ENCODE assay signal across 8 cellular contexts in genomic region chr1:56578963-56579875, GRCh38. TPM values are rescaled to one million over a fixed set of nuclear protein-coding genes. Genes with fewer than 3 reads are reported as not detected.
DNase-seq lines count a peak whose midpoint lies in the region; ATAC-seq and TF ChIP-seq lines count a peak whose summit lies in the region.

Gene PLPP3, minus strand, starts transcription at chr1:56579563. Its CDS starts 547 bp downstream, at chr1:56579016.

- intact Hi-C loops in uterus (cut with DNase I; ENCODE audit: low total_unique reads) = loop anchor here (10.0 kb wide), 1 partner anchor 1204 kb away; no protein-coding TSS in a partner anchor

- TF ChIP-seq POLR2A in GM19099 (IDR thresholded peaks at IDR 0.05; ENCODE audit: extremely low read depth, insufficient read length, low read depth) (peak; percentile 27), uterus (IDR thresholded peaks at IDR 0.05) (peak; percentile 83 to 88)

- H3K4me3 Mint-ChIP-seq in activated T-cell treated with anti-CD3 and anti-CD28 coated beads, Interleukin-2, amount 50 U/mL, for 4 hours = peak within 1 kb of the TSS; percentile 69

- H3K36me3 ChIP-seq in BLaER1 treated with 17β-estradiol and CSF1 and Interleukin-3, amounts not matched to agents 10 nM and 100 nM = no peaks in the 10 kb centered on the region
- H3K36me3 ChIP-seq in uterus = no peaks in the 10 kb centered on the region

- peak; percentile 18 to 54 for ATAC-seq in activated T-cell treated with anti-CD3 and anti-CD28 coated beads, Interleukin-2, amount 50 U/mL, for 4 hours
- no peak for ATAC-seq in HG03469 (IDR thresholded peaks at IDR 0.05; ENCODE audit: unreplicated experiment)

- H3K9me3 ChIP-seq in BLaER1 treated with 17β-estradiol and CSF1 and Interleukin-3, amounts not matched to agents 10 nM and 100 nM (replicated peaks in 1 of 11) = no peaks in the 10 kb centered on the region
- H3K9me3 ChIP-seq in uterus = no peaks in the 10 kb centered on the region

- peaks cover 46% of the 10 kb centered on the region for H3K27me3 Mint-ChIP-seq in activated T-cell treated with anti-CD3 and anti-CD28 coated beads, Interleukin-2, amount 50 U/mL, for 4 hours (ENCODE audit: low read depth)

- peak within 1 kb of the TSS; percentile 60 to 86 (median 78) for H3K9ac ChIP-seq in BLaER1 treated with 17β-estradiol and CSF1 and Interleukin-3, amounts not matched to agents 10 nM and 100 nM

- H4K20me1 ChIP-seq in BLaER1 treated with 17β-estradiol and CSF1 and Interleukin-3, amounts not matched to agents 10 nM and 100 nM = peaks cover 0 to 18% (median 0%) of the 10 kb centered on the region in 11 experiments; a peak in 4 of 22 replicates

- H3K27ac ChIP-seq in BLaER1 treated with 17β-estradiol and CSF1 and Interleukin-3, amounts not matched to agents 10 nM and 100 nM = peak within 1 kb of the TSS in 9 of 11 experiments; percentile 56 to 76 (median 66); a peak in 19 of 22 replicates
- H3K27ac ChIP-seq in uterus = peak within 1 kb of the TSS; percentile 92 to 99

- H3K4me3 ChIP-seq in BLaER1 treated with 17β-estradiol and CSF1 and Interleukin-3, amounts not matched to agents 10 nM and 100 nM = peak within 1 kb of the TSS; percentile 66 to 90 (median 82)
- peak within 1 kb of the TSS; percentile 76 to 77 for H3K4me3 ChIP-seq in uterus

- H3K4me2 ChIP-seq in BLaER1 treated with 17β-estradiol and CSF1 and Interleukin-3, amounts not matched to agents 10 nM and 100 nM = peak within 1 kb of the TSS; percentile 82 to 96 (median 91)

- H3K4me1 Mint-ChIP-seq in activated T-cell treated with anti-CD3 and anti-CD28 coated beads, Interleukin-2, amount 50 U/mL, for 4 hours (ENCODE audit: low read depth) = peaks cover 10% of the 10 kb centered on the region

- H3K27me3 ChIP-seq in BLaER1 treated with 17β-estradiol and CSF1 and Interleukin-3, amounts not matched to agents 10 nM and 100 nM = peaks cover 0 to 38% (median 0%) of the 10 kb centered on the region in 11 experiments; a peak in 4 of 22 replicates
- no peaks in the 10 kb centered on the region for H3K27me3 ChIP-seq in uterus

- H3K9me3 Mint-ChIP-seq in activated T-cell treated with anti-CD3 and anti-CD28 coated beads, Interleukin-2, amount 50 U/mL, for 4 hours = no peaks in the 10 kb centered on the region

- peak; percentile 30 to 68 (median 44) for TF ChIP-seq CTCF in uterus (IDR thresholded peaks at IDR 0.05)

- no peaks in the 10 kb centered on the region for H3K36me3 Mint-ChIP-seq in activated T-cell treated with anti-CD3 and anti-CD28 coated beads, Interleukin-2, amount 50 U/mL, for 4 hours (ENCODE audit: insufficient read depth)

- H3K4me1 ChIP-seq in BLaER1 treated with 17β-estradiol and CSF1 and Interleukin-3, amounts not matched to agents 10 nM and 100 nM = peaks cover 12 to 36% (median 31%) of the 10 kb centered on the region in 10 experiments
- H3K4me1 ChIP-seq in uterus = no peaks in the 10 kb centered on the region

- DNase-seq in NCI-H2171 treated with DMSO at 0.1 percent for 48 hours (lab: John Stamatoyannopoulos, UW) (peak; percentile 90), fibroblast of the conjunctiva (ENCODE audit: low read depth) (peak; percentile 99), myocyte (ENCODE audit: low read depth) (peak; percentile 86), uterus (peak; percentile 83 to 90)
- DNase-seq in activated T-cell treated with anti-CD3 and anti-CD28 coated beads, Interleukin-2, amount 50 U/mL, for 4 hours = no peak

RNA-seq across cellular contexts. Expression of gene PLPP3, which starts in this region (rescaled TPM):
- under 1 TPM; 0.20 to 0.49 (median 0.24) TPM for total RNA-seq in activated T-cell treated with anti-CD3 and anti-CD28 coated beads, Interleukin-2, amount 50 U/mL, for 4 hours
- 8.5 and 27.5 TPM in 2 replicates for total RNA-seq in myocyte
- 6.4 TPM for polyA plus RNA-seq in myocyte (2012)
- total RNA-seq in uterus = 100 to 1,000 TPM in 2 of 4 donors, 10 to 100 TPM in 2; 76.3 to 315 (median 140) TPM

Comparison
In these comparisons a context has a peak if more than half of its experiments do, and no peak if none do; other contexts are left out.
1. Peak in ATAC-seq in activated T-cell treated with anti-CD3 and anti-CD28 coated beads, Interleukin-2, amount 50 U/mL, for 4 hours; RNA of the gene not detected or under 1 TPM.